Comparison of ENCODE assay signal across 1 cellular context in the genomic region with DNA sequence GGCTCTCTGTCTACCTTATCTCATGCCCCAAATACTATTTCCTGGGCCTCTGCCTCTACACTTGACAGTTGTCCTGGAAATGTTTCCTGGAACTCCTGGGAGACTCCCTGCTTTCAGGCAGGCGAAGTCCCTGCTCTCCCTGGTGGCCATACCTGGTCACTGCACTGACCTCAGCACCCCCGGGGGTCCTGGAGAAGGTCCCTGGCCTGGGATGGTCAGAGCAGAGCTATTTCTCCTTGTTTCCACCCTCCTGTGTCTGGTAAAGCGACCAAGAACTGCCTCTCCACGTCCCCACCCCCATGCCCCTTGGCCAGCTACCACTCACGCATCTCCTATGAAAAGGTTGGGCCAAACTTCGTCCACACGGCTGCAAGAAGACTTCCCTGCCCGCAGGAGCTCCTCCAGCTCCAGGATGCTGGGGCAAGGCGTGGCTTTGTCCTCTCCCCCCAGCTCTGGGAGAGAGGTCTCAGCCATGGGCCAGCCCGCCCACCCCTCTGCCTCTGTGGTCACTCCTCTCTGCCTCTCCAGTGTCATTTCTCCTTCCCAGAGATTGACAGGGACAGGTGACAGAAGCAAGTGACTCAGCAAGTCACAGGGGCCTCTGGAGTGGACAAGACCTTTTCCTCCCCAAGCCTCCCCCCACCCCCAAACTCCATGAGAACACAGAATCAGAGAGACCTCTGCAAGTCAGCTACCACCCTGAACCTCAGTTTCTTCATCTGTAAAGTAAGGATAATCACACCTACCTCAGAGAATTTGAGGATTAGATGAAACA.
TF ChIP-seq lines count a peak whose summit lies in the region.

No MANE protein-coding gene starts in this region.

TF ChIP-seq in H1, 55 proteins besides CTCF, POLR2A, EP300 and RAD21:
- TF ChIP-seq BRCA1 (IDR thresholded peaks at IDR 0.05; ENCODE audit: low read depth, low read length) (no peak), JUN (IDR thresholded peaks at IDR 0.05; ENCODE audit: low read depth, low read length) (no peak), ASH2L (IDR thresholded peaks at IDR 0.05; ENCODE audit: low read length) (no peak), CHD1 (IDR thresholded peaks at IDR 0.05; ENCODE audit: low read depth, low read length) (no peak)
